22 cellular contexts compared by ENCODE assay signal in the genomic region with DNA sequence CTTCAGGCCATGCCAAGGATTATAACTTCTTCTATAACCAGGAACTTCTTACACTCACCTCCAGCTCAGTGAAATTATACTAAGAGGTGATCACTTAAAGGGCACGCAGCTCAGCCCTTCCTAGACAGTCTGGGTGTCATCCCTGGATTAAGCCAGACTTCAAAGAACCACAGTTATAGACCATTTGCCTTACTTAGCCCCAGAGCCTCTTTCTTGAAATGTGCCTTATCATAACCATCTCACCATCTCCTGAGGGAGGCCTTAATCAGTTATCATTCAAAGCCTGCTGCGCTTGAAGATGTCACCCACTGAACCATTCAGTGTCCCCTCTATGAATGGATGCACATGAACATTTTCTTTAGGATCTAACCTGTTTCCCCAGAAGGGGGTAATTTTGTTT. TPM values are rescaled to one million over a fixed set of nuclear protein-coding genes. Genes with fewer than 3 reads are reported as not detected.
A peak's percentile ranks its signal among the peaks of the same experiment; 100 is the strongest.
DNase-seq lines count a peak whose midpoint lies in the region; ATAC-seq, FAIRE-seq and TF ChIP-seq lines count a peak whose summit lies in the region.
"Had no signal": no experiment of that assay in that cellular context is flagged by ENCODE, and none has a peak within 500 bp of the region (broad histone marks: within the 10 kb centered on the region; RNA-seq: fewer than 3 reads in every experiment).

No MANE protein-coding gene starts in this region.

- no peak overlapping the region for H3K4me3 ChIP-seq in small intestine (ENCODE audit: low read depth in 1 of 2, low read length in 2 of 2)
- H3K4me3 ChIP-seq: A549 had no signal

- no peaks in the 10 kb centered on the region for H3K27me3 Mint-ChIP-seq in stimulated activated naive CD8-positive, alpha-beta T cell treated with anti-CD3 and anti-CD28 coated beads, Interleukin-15, Interleukin-2, amounts not matched to agents 100 ng/mL and 50 ng/mL, for 24 hours
- no peaks in the 10 kb centered on the region for H3K27me3 Mint-ChIP-seq in T-helper 17 cell

- H3K36me3 ChIP-seq in small intestine (ENCODE audit: control insufficient read depth in 2 of 2, insufficient read depth in 2 of 2, low read length in 2 of 2), result no peaks in the 10 kb centered on the region

- no peaks in the 10 kb centered on the region for H3K9me3 Mint-ChIP-seq in stimulated activated naive CD8-positive, alpha-beta T cell treated with anti-CD3 and anti-CD28 coated beads, Interleukin-15, Interleukin-2, amounts not matched to agents 100 ng/mL and 50 ng/mL, for 24 hours
- H3K9me3 Mint-ChIP-seq: HFFc6 had no signal

- H3K9me3 ChIP-seq in T-helper 17 cell (ENCODE audit: control insufficient read depth, low read length, poor library complexity, severe bottlenecking), result no peaks in the 10 kb centered on the region
- no peaks in the 10 kb centered on the region for H3K9me3 ChIP-seq in small intestine (ENCODE audit: control insufficient read depth, low read depth)
- H3K9me3 ChIP-seq: A549 had no signal

- peaks cover 83% of the 10 kb centered on the region for H3K4me1 Mint-ChIP-seq in stimulated activated naive CD8-positive, alpha-beta T cell treated with anti-CD3 and anti-CD28 coated beads, Interleukin-15, Interleukin-2, amounts not matched to agents 100 ng/mL and 50 ng/mL, for 24 hours (ENCODE audit: low read depth)
- H3K4me1 Mint-ChIP-seq in T-helper 17 cell, result peaks cover 40% of the 10 kb centered on the region

- DNase-seq in stimulated activated naive CD8-positive, alpha-beta T cell treated with anti-CD3 and anti-CD28 coated beads, Interleukin-15, Interleukin-2, amounts not matched to agents 100 U/mL and 50 U/mL, for 24 hours, result no peak
- DNase-seq in T-helper 17 cell, result no peak
- no peak for DNase-seq in foreskin keratinocyte
- no peak for DNase-seq in small intestine
- DNase-seq in GF-D8 (lab: John Stamatoyannopoulos, UW), result no peak
- no peak for DNase-seq in stimulated activated CD4-positive, alpha-beta T cell treated with anti-CD3 and anti-CD28 coated beads, Interleukin-4, amount 100 ng/mL, for 1 hour
- DNase-seq: C1 segment of cervical spinal cord, DND-41, HFFc6, NCI-H1417, NCI-H187, NCI-H526 treated with DMSO at 0.1 percent for 48 hours had no signal

- TF ChIP-seq CTCF in foreskin keratinocyte (conservative IDR thresholded peaks at IDR 0.05), result no peak

- no peak overlapping the region for H3K4me3 Mint-ChIP-seq in stimulated activated naive CD8-positive, alpha-beta T cell treated with anti-CD3 and anti-CD28 coated beads, Interleukin-15, Interleukin-2, amounts not matched to agents 100 ng/mL and 50 ng/mL, for 24 hours
- no peak overlapping the region for H3K4me3 Mint-ChIP-seq in T-helper 17 cell

- H3K36me3 Mint-ChIP-seq in stimulated activated naive CD8-positive, alpha-beta T cell treated with anti-CD3 and anti-CD28 coated beads, Interleukin-15, Interleukin-2, amounts not matched to agents 100 ng/mL and 50 ng/mL, for 24 hours (ENCODE audit: low read depth), result peaks cover 3% of the 10 kb centered on the region
- peaks cover 13% of the 10 kb centered on the region for H3K36me3 Mint-ChIP-seq in T-helper 17 cell (ENCODE audit: low read depth)

- ATAC-seq in stimulated activated naive CD8-positive, alpha-beta T cell treated with anti-CD3 and anti-CD28 coated beads, Interleukin-15, Interleukin-2, amounts not matched to agents 100 U/mL and 50 U/mL, for 24 hours, result no peak
- ATAC-seq in T-helper 17 cell (no peak), foreskin keratinocyte (no peak)
- ATAC-seq: Right ventricle myocardium inferior had no signal

- H3K27me3 ChIP-seq in foreskin keratinocyte (peaks cover 20% of the 10 kb centered on the region), small intestine (ENCODE audit: control insufficient read depth in 2 of 2, insufficient read depth in 2 of 2, low read length in 2 of 2) (no peaks in the 10 kb centered on the region)

- H3K27ac ChIP-seq in foreskin keratinocyte, result peak overlapping the region; percentile 70
- H3K27ac ChIP-seq in small intestine (ENCODE audit: low read depth in 1 of 2, low read length in 1 of 2), result no peak overlapping the region
- H3K27ac ChIP-seq: A549, KMS-11 had no signal

- WGBS in small intestine, 3 donors, result 94 to 99% (median 97%) methylated on average over 2 of the region's 2 CpGs

- FAIRE-seq in small intestine (lab: Jason Lieb, UNC), result no peak
- FAIRE-seq: A549, H54, RCC 7860 had no signal

- H3K4me1 ChIP-seq in foreskin keratinocyte (peaks cover 8% of the 10 kb centered on the region), small intestine (ENCODE audit: control insufficient read depth in 2 of 2, insufficient read depth in 1 of 2, low read depth in 1 of 2, low read length in 1 of 2) (no peaks in the 10 kb centered on the region)

- peak overlapping the region; percentile 83 for H3K27ac Mint-ChIP-seq in stimulated activated naive CD8-positive, alpha-beta T cell treated with anti-CD3 and anti-CD28 coated beads, Interleukin-15, Interleukin-2, amounts not matched to agents 100 ng/mL and 50 ng/mL, for 24 hours
- peak overlapping the region; percentile 8 for H3K27ac Mint-ChIP-seq in T-helper 17 cell
- H3K27ac Mint-ChIP-seq: HFFc6 had no signal

RNA-seq across cellular contexts. Expression of a gene that starts 10.1 kb away (rescaled TPM):
- 10 to 100 TPM; 18.1 to 23.1 TPM for total RNA-seq in T-helper 17 cell
- 2.2 and 2.6 TPM in 2 replicates for total RNA-seq in foreskin keratinocyte
- 4.7 and 5.0 TPM in 2 replicates for polyA plus RNA-seq in foreskin keratinocyte
- polyA plus RNA-seq in small intestine, result 10 to 100 TPM in 2 of 3 donors, 1 to 10 TPM in 1; 9.3 to 26.4 (median 14.6) TPM

RNA-seq across cellular contexts. Expression of a gene that starts 30.9 kb away (rescaled TPM):
- total RNA-seq in T-helper 17 cell (1 to 10 TPM; 1.3 to 1.7 TPM), foreskin keratinocyte (not detected in 2 replicates)
- polyA plus RNA-seq in foreskin keratinocyte (not detected in 2 replicates), small intestine (under 1 TPM in 2 of 3 donors, not detected in 1; 0.04 to 0.54 TPM)
- total RNA-seq: HFFc6, HT-29, M059J had no signal
- polyA plus RNA-seq: A549 had no signal

RNA-seq across cellular contexts. Expression of a gene that starts 47.7 kb away (rescaled TPM):
- total RNA-seq in T-helper 17 cell (not detected), foreskin keratinocyte (not detected in 2 replicates)
- polyA plus RNA-seq in foreskin keratinocyte (not detected in 2 replicates), small intestine (not detected)
- total RNA-seq: G401, HFFc6, HT-29, Right ventricle myocardium inferior, SK-MEL-5 had no signal
- polyA plus RNA-seq: A549 had no signal
